Comparison of ENCODE assay signal across 8 cellular contexts in genomic region chr12:67555075-67555717, GRCh38.
DNase-seq lines count a peak whose midpoint lies in the region; TF ChIP-seq lines count a peak whose summit lies in the region.
"Not testable (repeated sequence)": the region's sequence is repeated elsewhere in the genome, so short reads cannot be mapped to it uniquely, and the experiment has no call there.

No MANE protein-coding gene starts in this region.

- H3F3A ChIP-seq in OCI-LY1 (ENCODE audit: insufficient read depth, low read length) = not testable (repeated sequence)

- H2AK5ac ChIP-seq in mesenchymal stem cell (ENCODE audit: low read length, severe bottlenecking) = not testable (repeated sequence)

- H3K4me1 ChIP-seq in KMS-11 (ENCODE audit: low read depth, poor library complexity, severe bottlenecking) (peaks cover 22% of the 10 kb centered on the region), OCI-LY1 (ENCODE audit: insufficient read depth, low read length, severe bottlenecking) (peaks cover 13% of the 10 kb centered on the region)
- not testable (repeated sequence) for H3K4me1 ChIP-seq in fibroblast of lung (ENCODE audit: control insufficient read depth, extremely low read depth, insufficient read depth, low read length); mesenchymal stem cell (ENCODE audit: control insufficient read depth, insufficient read depth, low read depth, low read length)

- not testable (repeated sequence) for H3K27me3 Mint-ChIP-seq in activated T-helper 1 cell treated with anti-CD3 and anti-CD28 coated beads, Interleukin-12 subunit alpha, Interleukin-12 subunit beta, Interleukin-2, Interleukin-4 antibody, amounts not matched to agents 30 ng/mL and 10 ng/mL and 1 ng/mL, durations not matched to agents 14 hours and 24 hours and 36 hours (ENCODE audit: insufficient read depth)

- peaks cover 21% of the 10 kb centered on the region for H3K9me3 Mint-ChIP-seq in activated T-helper 1 cell treated with anti-CD3 and anti-CD28 coated beads, Interleukin-12 subunit alpha, Interleukin-12 subunit beta, Interleukin-2, Interleukin-4 antibody, amounts not matched to agents 30 ng/mL and 10 ng/mL and 1 ng/mL, durations not matched to agents 14 hours and 24 hours and 36 hours

- peak overlapping the region; percentile 95 to 99 for H2BK12ac ChIP-seq in mesenchymal stem cell (ENCODE audit: low read length in 2 of 2)

- H3K27ac ChIP-seq in KMS-11 = peak overlapping the region; percentile 36
- not testable (repeated sequence) for H3K27ac ChIP-seq in OCI-LY1 (ENCODE audit: low read depth, low read length, poor library complexity, severe bottlenecking); WERI-Rb-1; fibroblast of lung (ENCODE audit: insufficient read depth, low read length); mesenchymal stem cell (ENCODE audit: low read length, poor library complexity, severe bottlenecking)

- WGBS in mesenchymal stem cell = 51% methylated on average over 8 of the region's 8 CpGs

- H3K27ac Mint-ChIP-seq in activated T-helper 1 cell treated with anti-CD3 and anti-CD28 coated beads, Interleukin-12 subunit alpha, Interleukin-12 subunit beta, Interleukin-2, Interleukin-4 antibody, amounts not matched to agents 30 ng/mL and 10 ng/mL and 1 ng/mL, durations not matched to agents 14 hours and 24 hours and 36 hours = not testable (repeated sequence)

- peak overlapping the region in 1 of 2 experiments; percentile 93 for H3K14ac ChIP-seq in mesenchymal stem cell (ENCODE audit: low read length in 2 of 2)

- intact Hi-C loops in activated T-helper 1 cell treated with anti-CD3 and anti-CD28 coated beads, Interleukin-12 subunit alpha, Interleukin-12 subunit beta, Interleukin-2, Interleukin-4 antibody, amounts not matched to agents 30 ng/mL and 10 ng/mL and 1 ng/mL, durations not matched to agents 14 hours and 24 hours and 36 hours (cut with micrococcal nuclease) = not testable (repeated sequence)

- peak overlapping the region; percentile 92 for H4K91ac ChIP-seq in mesenchymal stem cell (ENCODE audit: low read length)

- not testable (repeated sequence) for H3K23ac ChIP-seq in mesenchymal stem cell (ENCODE audit: low read length in 2 of 2)

- not testable (repeated sequence) for H2BK5ac ChIP-seq in mesenchymal stem cell (ENCODE audit: low read depth, low read length, poor library complexity, severe bottlenecking)

- H3K79me1 ChIP-seq in mesenchymal stem cell (replicated peaks; ENCODE audit: low read length, poor library complexity, severe bottlenecking) = not testable (repeated sequence)

- not testable (repeated sequence) for H3K4me3 Mint-ChIP-seq in activated T-helper 1 cell treated with anti-CD3 and anti-CD28 coated beads, Interleukin-12 subunit alpha, Interleukin-12 subunit beta, Interleukin-2, Interleukin-4 antibody, amounts not matched to agents 30 ng/mL and 10 ng/mL and 1 ng/mL, durations not matched to agents 14 hours and 24 hours and 36 hours

- H3K27me3 ChIP-seq in KMS-11 (ENCODE audit: insufficient read depth, low read depth); OCI-LY1 (ENCODE audit: insufficient read depth, low read length); WERI-Rb-1 (ENCODE audit: insufficient read depth, low read depth, severe bottlenecking); fibroblast of lung (ENCODE audit: control insufficient read depth, insufficient read depth, low read length); mesenchymal stem cell (ENCODE audit: control insufficient read depth in 1 of 2, insufficient read depth in 1 of 2, low read length in 2 of 2): not testable (repeated sequence)

- H3K4me2 ChIP-seq in KMS-11 (peak overlapping the region; percentile 64), OCI-LY1 (ENCODE audit: low read length) (peak overlapping the region; percentile 18; the same call in 1 of the 2 replicates)
- H3K4me2 ChIP-seq in fibroblast of lung (ENCODE audit: extremely low read depth, insufficient read depth, low read length); mesenchymal stem cell (ENCODE audit: low read length, poor library complexity, severe bottlenecking): not testable (repeated sequence)

- H3K9me2 ChIP-seq in OCI-LY1 (ENCODE audit: low read depth, low read length) = not testable (repeated sequence)

- H3K4me1 Mint-ChIP-seq in activated T-helper 1 cell treated with anti-CD3 and anti-CD28 coated beads, Interleukin-12 subunit alpha, Interleukin-12 subunit beta, Interleukin-2, Interleukin-4 antibody, amounts not matched to agents 30 ng/mL and 10 ng/mL and 1 ng/mL, durations not matched to agents 14 hours and 24 hours and 36 hours (ENCODE audit: low read depth) = not testable (repeated sequence)

- H3K79me2 ChIP-seq in KMS-11 (ENCODE audit: insufficient read depth, low read depth); OCI-LY1 (ENCODE audit: insufficient read depth, low read length); fibroblast of lung (ENCODE audit: control insufficient read depth, insufficient read depth, low read length): not testable (repeated sequence)

- H2BK15ac ChIP-seq in mesenchymal stem cell (ENCODE audit: low read depth, poor library complexity, severe bottlenecking) = peak overlapping the region; percentile 54

- not testable (repeated sequence) for H3K36me3 ChIP-seq in KMS-11 (ENCODE audit: insufficient read depth); OCI-LY1 (ENCODE audit: insufficient read depth, low read length); WERI-Rb-1; fibroblast of lung (ENCODE audit: control insufficient read depth, insufficient read depth, low read length); mesenchymal stem cell (ENCODE audit: control insufficient read depth in 1 of 2, insufficient read depth in 2 of 2, low read depth in 1 of 2, low read length in 2 of 2)

- H3K4me3 ChIP-seq in KMS-11 (IDR thresholded peaks at IDR 0.05; ENCODE audit: insufficient read depth, low read depth, low read length); OCI-LY1 (ENCODE audit: low read depth, low read length, poor library complexity, severe bottlenecking); WERI-Rb-1 (ENCODE audit: low read depth, low read length); fibroblast of lung (replicated peaks in 1 of 4; ENCODE audit: control extremely low read depth in 1 of 4, insufficient read depth in 1 of 4, low read depth in 3 of 4, low read length in 4 of 4); mesenchymal stem cell (ENCODE audit: insufficient read depth in 1 of 2, low read depth in 1 of 2, low read length in 2 of 2): not testable (repeated sequence)

- peak overlapping the region; percentile 38; the same call in 1 of the 2 replicates for H3K9ac ChIP-seq in KMS-11
- H3K9ac ChIP-seq in OCI-LY1 (ENCODE audit: low read length); fibroblast of lung (ENCODE audit: insufficient read depth, low read length); mesenchymal stem cell (ENCODE audit: low read length): not testable (repeated sequence)

- peak overlapping the region; percentile 83 for H2BK120ac ChIP-seq in mesenchymal stem cell (ENCODE audit: low read depth, low read length)

- not testable (repeated sequence) for H3K36me3 Mint-ChIP-seq in activated T-helper 1 cell treated with anti-CD3 and anti-CD28 coated beads, Interleukin-12 subunit alpha, Interleukin-12 subunit beta, Interleukin-2, Interleukin-4 antibody, amounts not matched to agents 30 ng/mL and 10 ng/mL and 1 ng/mL, durations not matched to agents 14 hours and 24 hours and 36 hours (ENCODE audit: low read depth)

- H4K20me1 ChIP-seq in KMS-11 (ENCODE audit: insufficient read depth); OCI-LY1 (ENCODE audit: insufficient read depth, low read length); fibroblast of lung (ENCODE audit: control insufficient read depth, extremely low read depth, insufficient read depth, low read length): not testable (repeated sequence)

- peak overlapping the region; percentile 84 for H4K8ac ChIP-seq in mesenchymal stem cell (ENCODE audit: low read length)

- H3K9me3 ChIP-seq in OCI-LY1 (ENCODE audit: low read length); WERI-Rb-1 (ENCODE audit: severe bottlenecking); fibroblast of lung (ENCODE audit: control insufficient read depth, insufficient read depth, low read depth, low read length); mesenchymal stem cell (ENCODE audit: control insufficient read depth, low read length): not testable (repeated sequence)

- peak overlapping the region; percentile 24 to 58 for H3K4ac ChIP-seq in mesenchymal stem cell (ENCODE audit: low read depth in 1 of 2, low read length in 2 of 2)

- H2AFZ ChIP-seq in KMS-11 (ENCODE audit: low read depth) (peak overlapping the region; percentile 88), fibroblast of lung (ENCODE audit: low read length) (peak overlapping the region; percentile 13), mesenchymal stem cell (ENCODE audit: low read depth, low read length) (peak overlapping the region; percentile 11)
- not testable (repeated sequence) for H2AFZ ChIP-seq in OCI-LY1 (ENCODE audit: low read length)

- not testable (repeated sequence) for TF ChIP-seq CTCF in KMS-11 (conservative IDR thresholded peaks at IDR 0.05; ENCODE audit: low read depth, low read length); OCI-LY1 (IDR thresholded peaks at IDR 0.05; ENCODE audit: low read length); WERI-Rb-1 (IDR thresholded peaks at IDR 0.05; ENCODE audit: low read depth, low read length); fibroblast of lung (conservative IDR thresholded peaks at IDR 0.05 in 1 of 2, IDR thresholded peaks at IDR 0.05 in 1 of 2; ENCODE audit: low read depth in 1 of 2, low read length in 2 of 2)

- peak; percentile 64 for DNase-seq in COLO668 (lab: John Stamatoyannopoulos, UW; ENCODE audit: unreplicated experiment)
- peak; percentile 24 for DNase-seq in WERI-Rb-1
- peak; percentile 26 for DNase-seq in activated T-helper 1 cell treated with anti-CD3 and anti-CD28 coated beads, Interleukin-12 subunit alpha, Interleukin-12 subunit beta, Interleukin-2, Interleukin-4 antibody, amounts not matched to agents 30 ng/mL and 10 ng/mL and 1 ng/mL, durations not matched to agents 14 hours and 24 hours and 36 hours (ENCODE audit: low spot score)
- peak; percentile 18 to 42 for DNase-seq in fibroblast of lung (ENCODE audit: low read depth in 2 of 2)
- DNase-seq in mesenchymal stem cell = peak; percentile 53
- peak; percentile 9 for DNase-seq in stimulated activated CD4-positive, alpha-beta T cell treated with anti-CD3 and anti-CD28 coated beads, Interleukin-4, amount 100 ng/mL, for 24 hours

- peak overlapping the region; percentile 91 to 98 for H3K18ac ChIP-seq in mesenchymal stem cell (ENCODE audit: low read depth in 1 of 2, low read length in 2 of 2)

Comparison
In these comparisons a context has a peak if more than half of its experiments do, and no peak if none do; other contexts are left out.
1. DNase-seq: peak in every context shown above with its lines; median percentile 64 in COLO668; 53 in mesenchymal stem cell; 30 in fibroblast of lung; 26 in activated T-helper 1 cell treated with anti-CD3 and anti-CD28 coated beads, Interleukin-12 subunit alpha, Interleukin-12 subunit beta, Interleukin-2, Interleukin-4 antibody, amounts not matched to agents 30 ng/mL and 10 ng/mL and 1 ng/mL, durations not matched to agents 14 hours and 24 hours and 36 hours; 24 in WERI-Rb-1; 9 in stimulated activated CD4-positive, alpha-beta T cell treated with anti-CD3 and anti-CD28 coated beads, Interleukin-4, amount 100 ng/mL, for 24 hours.